Comparison of ENCODE assay signal across 12 cellular contexts in the genomic region with DNA sequence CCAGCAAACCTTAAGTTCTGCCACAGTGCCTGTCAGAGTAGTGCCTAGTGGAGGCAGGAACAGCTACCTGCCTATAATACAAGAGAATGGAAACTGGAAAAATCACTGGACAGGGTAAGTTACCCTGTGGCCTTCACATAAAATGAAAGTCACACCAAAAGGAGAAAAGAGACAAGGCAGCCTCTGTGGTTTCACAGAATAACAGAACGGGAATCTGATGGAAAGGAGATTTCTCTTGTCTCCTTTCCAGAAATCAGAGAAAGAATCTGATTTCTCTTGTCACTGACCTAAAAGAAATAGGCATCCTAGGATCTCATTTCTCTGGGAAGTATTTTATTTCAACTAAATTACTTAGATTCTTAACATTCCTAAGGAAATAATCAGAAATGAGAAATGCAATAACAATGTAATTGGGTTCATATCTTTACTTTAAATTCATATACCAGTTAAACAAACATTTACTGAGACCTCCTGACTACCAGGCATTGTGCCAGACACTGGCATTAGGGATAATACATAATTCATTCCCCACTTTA. TPM values are rescaled to one million over a fixed set of nuclear protein-coding genes. Genes with fewer than 3 reads are reported as not detected.
DNase-seq lines count a peak whose midpoint lies in the region; ATAC-seq and TF ChIP-seq lines count a peak whose summit lies in the region.
"Had no signal": no experiment of that assay in that cellular context is flagged by ENCODE, and none has a peak within 500 bp of the region (broad histone marks: within the 10 kb centered on the region; RNA-seq: fewer than 3 reads in every experiment).

No MANE protein-coding gene starts in this region.

- no peak overlapping the region for H3K4me3 ChIP-seq in BJ (ENCODE audit: low read depth, low read length)

- no peaks in the 10 kb centered on the region for H3K36me3 ChIP-seq in BJ (ENCODE audit: control insufficient read depth, insufficient read depth, low read length)

- POLR2A ChIA-PET in BJ (lab: Charles Lee): no interaction called here

- peaks cover 38% of the 10 kb centered on the region for H3K36me3 Mint-ChIP-seq in nephron progenitor cell (ENCODE audit: low read depth)

- H3K27me3 Mint-ChIP-seq in nephron progenitor cell (ENCODE audit: low read depth, poor library complexity): no peaks in the 10 kb centered on the region
- H3K27me3 Mint-ChIP-seq: naive thymus-derived CD8-positive, alpha-beta T cell had no signal

- CTCF ChIA-PET in BJ (lab: Yijun Ruan, JAX): interaction anchor here (1.7 to 2.8 kb wide), 3 partner anchors 7 to 135 kb away, joined by 4 to 17 read pairs (median 6); no protein-coding TSS in a partner anchor

- H3K4me1 Mint-ChIP-seq in nephron progenitor cell: no peaks in the 10 kb centered on the region

- no peaks in the 10 kb centered on the region for H3K27me3 ChIP-seq in BJ (ENCODE audit: control insufficient read depth, insufficient read depth, low read length)

- H3K4me3 Mint-ChIP-seq in nephron progenitor cell: no peak overlapping the region
- H3K4me3 Mint-ChIP-seq: activated T-cell treated with anti-CD3 and anti-CD28 coated beads, Interleukin-2, amount 50 U/mL, for 4 hours; naive thymus-derived CD8-positive, alpha-beta T cell had no signal

- ATAC-seq in GM18502 (IDR thresholded peaks at IDR 0.05; ENCODE audit: poor library complexity, unreplicated experiment): no peak
- ATAC-seq in GM18511 (IDR thresholded peaks at IDR 0.05; ENCODE audit: unreplicated experiment): no peak
- ATAC-seq: activated T-cell treated with anti-CD3 and anti-CD28 coated beads, Interleukin-2, amount 50 U/mL, for 4 hours; naive thymus-derived CD8-positive, alpha-beta T cell had no signal

- peak; percentile 49 for DNase-seq in BJ (ENCODE audit: low read depth)
- peak; percentile 23 for DNase-seq in NCI-H69 (lab: John Stamatoyannopoulos, UW)
- peak; percentile 84 for DNase-seq in dermis blood vessel endothelial cell
- no peak for DNase-seq in nephron progenitor cell
- no peak for DNase-seq in NOMO-1 treated with dmso at 0.1 percent for 144 hours (lab: John Stamatoyannopoulos, UW; ENCODE audit: unreplicated experiment)
- DNase-seq in cerebellar cortex (ENCODE audit: low spot score): no peak
- DNase-seq: activated T-cell treated with anti-CD3 and anti-CD28 coated beads, Interleukin-2, amount 50 U/mL, for 4 hours; DMS53; naive thymus-derived CD8-positive, alpha-beta T cell; NCI-H1105 treated with DMSO at 0.1 percent for 48 hours had no signal

- H3K9me3 Mint-ChIP-seq in nephron progenitor cell: peaks cover 24% of the 10 kb centered on the region
- H3K9me3 Mint-ChIP-seq: activated T-cell treated with anti-CD3 and anti-CD28 coated beads, Interleukin-2, amount 50 U/mL, for 4 hours; naive thymus-derived CD8-positive, alpha-beta T cell had no signal

- TF ChIP-seq CTCF in BJ (IDR thresholded peaks at IDR 0.05; ENCODE audit: insufficient read depth, low read depth, low read length) (no peak), nephron progenitor cell (IDR thresholded peaks at IDR 0.05) (no peak)

- peak overlapping the region; percentile 33 for H3K27ac Mint-ChIP-seq in nephron progenitor cell
- H3K27ac Mint-ChIP-seq: naive thymus-derived CD8-positive, alpha-beta T cell had no signal

RNA-seq across cellular contexts. Expression of a gene that starts 41.6 kb away (rescaled TPM):
- 62.0 and 127 TPM in 2 replicates for polyA plus RNA-seq in BJ (2011; rRNA removed)
- polyA minus RNA-seq in BJ (2011; rRNA and poly(A)+ RNA removed): 17.5 and 21.2 TPM in 2 replicates
- 282 and 333 TPM in 2 replicates for total RNA-seq in dermis blood vessel endothelial cell

RNA-seq across cellular contexts. Expression of a gene that starts 42.9 kb away (rescaled TPM):
- polyA plus RNA-seq in BJ (2011; rRNA removed): 2.7 and 4.4 TPM in 2 replicates
- 7.9 and 15.6 TPM in 2 replicates for polyA minus RNA-seq in BJ (2011; rRNA and poly(A)+ RNA removed)
- total RNA-seq in dermis blood vessel endothelial cell: 4.6 and 12.8 TPM in 2 replicates

Comparison
In these comparisons a context has a peak if more than half of its experiments do, and no peak if none do; other contexts are left out.
1. DNase-seq: peak in BJ (single experiment), NCI-H69 (single experiment) and dermis blood vessel endothelial cell (single experiment); none in nephron progenitor cell (single experiment), NOMO-1 treated with dmso at 0.1 percent for 144 hours (single experiment) and cerebellar cortex (single experiment).